Comparison of ENCODE assay signal across 1 cellular context in the genomic region with DNA sequence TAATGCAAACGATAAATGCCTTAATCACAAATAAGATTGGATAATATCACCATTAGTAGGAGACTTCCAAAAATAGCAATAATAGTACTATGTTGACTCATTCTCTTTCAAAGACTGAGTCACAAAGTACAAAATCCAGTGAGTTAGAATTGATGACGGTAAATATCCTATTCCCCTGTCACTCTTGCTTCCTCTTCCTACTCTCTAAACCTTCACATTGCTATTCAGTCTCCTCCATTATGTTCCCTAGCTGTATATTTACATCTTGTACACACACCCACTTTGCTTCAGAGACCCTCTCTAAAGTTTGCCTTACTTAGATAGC.
TF ChIP-seq lines count a peak whose summit lies in the region.

No MANE protein-coding gene starts in this region.

TF ChIP-seq in endothelial cell of umbilical vein, 7 proteins besides CTCF, POLR2A, EP300 and RAD21 (continued from another document):
- TF ChIP-seq, protein P1, sequence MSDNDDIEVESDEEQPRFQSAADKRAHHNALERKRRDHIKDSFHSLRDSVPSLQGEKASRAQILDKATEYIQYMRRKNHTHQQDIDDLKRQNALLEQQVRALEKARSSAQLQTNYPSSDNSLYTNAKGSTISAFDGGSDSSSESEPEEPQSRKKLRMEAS (IDR thresholded peaks at IDR 0.05; ENCODE audit: insufficient read depth, insufficient read length): no peak
